Comparison of ENCODE assay signal across 36 cellular contexts in the genomic region with DNA sequence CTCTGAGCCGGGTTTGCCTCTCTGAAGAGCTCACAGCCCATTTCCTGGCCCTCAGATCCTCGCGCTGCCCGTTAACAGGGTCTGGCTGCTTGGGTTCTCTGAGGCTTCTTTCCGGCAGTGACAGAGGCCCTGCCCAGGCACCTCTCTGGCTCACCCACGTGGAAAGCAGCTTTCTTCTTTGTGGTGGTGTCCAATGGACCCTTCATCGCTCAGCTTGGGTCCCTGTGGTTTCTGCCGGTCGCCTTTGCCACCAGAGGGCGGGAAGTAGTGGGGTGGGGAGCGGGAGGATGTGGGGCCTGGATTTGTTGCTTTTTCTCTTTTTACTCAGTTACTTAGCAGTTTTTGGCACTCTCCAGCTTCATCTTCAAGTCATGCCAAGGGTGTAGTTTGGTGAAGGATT. TPM values are rescaled to one million over a fixed set of nuclear protein-coding genes. Genes with fewer than 3 reads are reported as not detected.
"Had no signal": no experiment of that assay in that cellular context is flagged by ENCODE, and none has a peak within 500 bp of the region (broad histone marks: within the 10 kb centered on the region; RNA-seq: fewer than 3 reads in every experiment).

No MANE protein-coding gene starts in this region.

- DNase-seq: activated CD4-positive, alpha-beta memory T cell treated with anti-CD3 and anti-CD28 coated beads for 36 hours; activated CD4-positive, alpha-beta T cell treated with anti-CD3 and anti-CD28 coated beads for 36 hours; activated CD4-positive, alpha-beta T cell treated with anti-CD3 and anti-CD28 coated beads, Interleukin-2, amount 10 ng/mL, durations not matched to agents 24 days and 14 days; activated CD4-positive, CD25-positive, alpha-beta regulatory T cell; activated CD4-positive, CD25-positive, alpha-beta regulatory T cell treated with anti-CD3 and anti-CD28 coated beads, Interleukin-2, amount 50 U/mL, for 72 hours; activated CD8-positive, alpha-beta memory T cell treated with anti-CD3 and anti-CD28 coated beads, Interleukin-2, amount 10 ng/mL, durations not matched to agents 7 days and 5 days; activated CD8-positive, alpha-beta memory T cell treated with anti-CD3 and anti-CD28 coated beads, Interleukin-2, amount 50 U/mL, for 4 hours; activated CD8-positive, alpha-beta T cell treated with anti-CD3 and anti-CD28 coated beads, Interleukin-2, amount 10 ng/mL, durations not matched to agents 7 days and 5 days; activated gamma-delta T cell; activated naive CD4-positive, alpha-beta T cell; activated naive CD4-positive, alpha-beta T cell treated with anti-CD3 and anti-CD28 coated beads, Interleukin-2, amount 10 ng/mL, durations not matched to agents 7 days and 5 days; activated naive CD8-positive, alpha-beta T cell treated with anti-CD3 and anti-CD28 coated beads, Interleukin-2, amount 10 ng/mL, durations not matched to agents 7 days and 5 days; activated T-cell treated with anti-CD3 and anti-CD28 coated beads, Interleukin-2, amount 50 U/mL, for 1 hour; activated T-cell treated with anti-CD3 and anti-CD28 coated beads, Interleukin-2, amount 50 U/mL, for 72 hours; central memory CD4-positive, alpha-beta T cell; cerebellar nuclear complex; dorsolateral prefrontal cortex; effector memory CD8-positive, alpha-beta T cell; esophagus squamous epithelium; foreskin melanocyte; heart right ventricle; T-helper 17 cell; T1000 had no signal

- H3K4me1 ChIP-seq: ascending aorta, breast epithelium, esophagus squamous epithelium, gastroesophageal sphincter, heart right ventricle had no signal

- ATAC-seq: activated CD4-positive, alpha-beta T cell treated with anti-CD3 and anti-CD28 coated beads for 36 hours; activated CD8-positive, alpha-beta memory T cell treated with anti-CD3 and anti-CD28 coated beads, Interleukin-2, amount 10 ng/mL, durations not matched to agents 7 days and 5 days; activated CD8-positive, alpha-beta T cell treated with anti-CD3 and anti-CD28 coated beads, Interleukin-2, amount 10 ng/mL, durations not matched to agents 7 days and 5 days; activated naive CD4-positive, alpha-beta T cell treated with anti-CD3 and anti-CD28 coated beads, Interleukin-2, amount 50 U/mL, for 72 hours; activated T-cell treated with anti-CD3 and anti-CD28 coated beads, Interleukin-2, amount 50 U/mL, for 72 hours; effector memory CD8-positive, alpha-beta T cell; gastroesophageal sphincter; heart right ventricle; T-helper 17 cell had no signal

- H3K27ac ChIP-seq: ascending aorta, breast epithelium, cardiac muscle cell, coronary artery, dorsolateral prefrontal cortex, epithelial cell of prostate, esophagus squamous epithelium, gastroesophageal sphincter, heart right ventricle, hepatocyte had no signal

- H3K79me2 ChIP-seq: hepatocyte had no signal

- H3K27ac Mint-ChIP-seq: activated CD4-positive, alpha-beta memory T cell treated with anti-CD3 and anti-CD28 coated beads for 36 hours; activated CD4-positive, alpha-beta T cell treated with anti-CD3 and anti-CD28 coated beads for 36 hours; activated CD4-positive, alpha-beta T cell treated with anti-CD3 and anti-CD28 coated beads, Interleukin-2, amount 10 ng/mL, durations not matched to agents 24 days and 14 days; activated CD8-positive, alpha-beta memory T cell treated with anti-CD3 and anti-CD28 coated beads, Interleukin-2, amount 10 ng/mL, durations not matched to agents 7 days and 5 days; activated CD8-positive, alpha-beta T cell treated with anti-CD3 and anti-CD28 coated beads, Interleukin-2, amount 10 ng/mL, durations not matched to agents 7 days and 5 days; activated naive CD4-positive, alpha-beta T cell treated with anti-CD3 and anti-CD28 coated beads, Interleukin-2, amount 10 ng/mL, durations not matched to agents 7 days and 5 days; activated naive CD4-positive, alpha-beta T cell treated with anti-CD3 and anti-CD28 coated beads, Interleukin-2, amount 50 U/mL, for 72 hours; activated naive CD8-positive, alpha-beta T cell treated with anti-CD3 and anti-CD28 coated beads, Interleukin-2, amount 10 ng/mL, durations not matched to agents 7 days and 5 days; activated T-cell treated with anti-CD3 and anti-CD28 coated beads, Interleukin-2, amount 50 U/mL, for 72 hours; brain; dendritic cell treated with granulocyte-macrophage colony-stimulating factor and Interleukin-4, amounts not matched to agents 40 ng/mL and 50 ng/mL, for 4 days; effector memory CD8-positive, alpha-beta T cell; T-helper 17 cell; T-helper 2 cell treated with Interferon-gamma antibody and Interleukin-4, amounts not matched to agents 5 μg/mL and 100 μg/mL, for 36 hours had no signal

- H3K4me3 ChIP-seq: ascending aorta, breast epithelium, cardiac muscle cell, coronary artery, dorsolateral prefrontal cortex, esophagus squamous epithelium, gastroesophageal sphincter, heart right ventricle, hepatocyte had no signal

- H2AFZ ChIP-seq: hepatocyte had no signal

- H3K4me2 ChIP-seq: hepatocyte had no signal

- H3K4me1 Mint-ChIP-seq: activated CD4-positive, alpha-beta T cell treated with anti-CD3 and anti-CD28 coated beads for 36 hours; activated CD4-positive, alpha-beta T cell treated with anti-CD3 and anti-CD28 coated beads, Interleukin-2, amount 10 ng/mL, durations not matched to agents 24 days and 14 days; activated CD8-positive, alpha-beta memory T cell treated with anti-CD3 and anti-CD28 coated beads, Interleukin-2, amount 10 ng/mL, durations not matched to agents 7 days and 5 days; activated naive CD4-positive, alpha-beta T cell treated with anti-CD3 and anti-CD28 coated beads, Interleukin-2, amount 10 ng/mL, durations not matched to agents 7 days and 5 days; activated naive CD8-positive, alpha-beta T cell treated with anti-CD3 and anti-CD28 coated beads, Interleukin-2, amount 10 ng/mL, durations not matched to agents 7 days and 5 days had no signal

- H3K36me3 Mint-ChIP-seq: activated CD4-positive, alpha-beta memory T cell treated with anti-CD3 and anti-CD28 coated beads for 36 hours; activated naive CD4-positive, alpha-beta T cell treated with anti-CD3 and anti-CD28 coated beads, Interleukin-2, amount 10 ng/mL, durations not matched to agents 7 days and 5 days; activated naive CD8-positive, alpha-beta T cell treated with anti-CD3 and anti-CD28 coated beads, Interleukin-2, amount 10 ng/mL, durations not matched to agents 7 days and 5 days had no signal

- H3K4me3 Mint-ChIP-seq: activated CD4-positive, alpha-beta memory T cell treated with anti-CD3 and anti-CD28 coated beads for 36 hours; activated CD4-positive, alpha-beta T cell treated with anti-CD3 and anti-CD28 coated beads for 36 hours; activated CD4-positive, alpha-beta T cell treated with anti-CD3 and anti-CD28 coated beads, Interleukin-2, amount 10 ng/mL, durations not matched to agents 24 days and 14 days; activated CD8-positive, alpha-beta memory T cell treated with anti-CD3 and anti-CD28 coated beads, Interleukin-2, amount 10 ng/mL, durations not matched to agents 7 days and 5 days; activated CD8-positive, alpha-beta T cell treated with anti-CD3 and anti-CD28 coated beads, Interleukin-2, amount 10 ng/mL, durations not matched to agents 7 days and 5 days; activated naive CD4-positive, alpha-beta T cell treated with anti-CD3 and anti-CD28 coated beads, Interleukin-2, amount 10 ng/mL, durations not matched to agents 7 days and 5 days; activated naive CD8-positive, alpha-beta T cell treated with anti-CD3 and anti-CD28 coated beads, Interleukin-2, amount 10 ng/mL, durations not matched to agents 7 days and 5 days; activated T-cell treated with anti-CD3 and anti-CD28 coated beads, Interleukin-2, amount 50 U/mL, for 72 hours; brain; dendritic cell treated with granulocyte-macrophage colony-stimulating factor and Interleukin-4, amounts not matched to agents 40 ng/mL and 50 ng/mL, for 4 days; effector memory CD8-positive, alpha-beta T cell; T-helper 17 cell; T-helper 2 cell treated with Interferon-gamma antibody and Interleukin-4, amounts not matched to agents 5 μg/mL and 100 μg/mL, for 36 hours had no signal

- FAIRE-seq: endometrium, endothelial cell of umbilical vein had no signal

- H3K27me3 ChIP-seq: ascending aorta, breast epithelium, dorsolateral prefrontal cortex, gastroesophageal sphincter had no signal

- H3K36me3 ChIP-seq: ascending aorta, breast epithelium, cardiac muscle cell, esophagus squamous epithelium, gastroesophageal sphincter, heart right ventricle had no signal

RNA-seq across cellular contexts. Expression of gene JAKMIP3, which starts 15.6 kb away (rescaled TPM):
- total RNA-seq: ascending aorta, endothelial cell of umbilical vein had no signal
